ENCODE assay signal across 2 cellular contexts in the genomic region with DNA sequence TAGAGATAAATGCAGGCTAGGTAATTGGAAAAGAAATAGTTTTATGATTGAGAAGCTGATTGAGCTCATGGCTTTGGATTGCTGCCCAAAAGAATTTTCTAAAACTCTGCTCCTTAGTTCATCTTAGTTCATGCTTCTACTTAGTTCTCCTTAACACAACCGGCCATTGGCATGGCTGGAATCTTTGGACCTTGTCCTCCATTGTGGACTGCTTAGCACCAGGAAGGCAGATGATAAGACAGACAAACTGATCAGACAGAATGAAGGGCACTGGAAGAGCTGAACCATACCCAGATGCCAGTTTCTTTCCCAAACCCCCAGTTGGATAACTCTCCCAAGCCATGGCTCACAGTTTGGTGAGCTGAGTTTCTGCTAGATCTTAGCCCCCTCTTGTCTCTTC.
TF ChIP-seq lines count a peak whose summit lies in the region.

No MANE protein-coding gene starts in this region.

TF ChIP-seq in IMR-90, 13 proteins besides CTCF, POLR2A, EP300 and RAD21:
- TF ChIP-seq CEBPB (IDR thresholded peaks at IDR 0.05; ENCODE audit: low read depth, low read length) (no peak), RFX5 (IDR thresholded peaks at IDR 0.05; ENCODE audit: low read depth, low read length) (no peak), SMC3 (IDR thresholded peaks at IDR 0.05; ENCODE audit: low read depth, low read length) (no peak), MAZ (IDR thresholded peaks at IDR 0.05; ENCODE audit: borderline replicate concordance, low read depth, low read length) (no peak), FOS (IDR thresholded peaks at IDR 0.05; ENCODE audit: low read depth, low read length) (no peak), RCOR1 (IDR thresholded peaks at IDR 0.05; ENCODE audit: insufficient replicate concordance, low read length) (no peak), NFE2L2 (IDR thresholded peaks at IDR 0.05; ENCODE audit: low read depth, low read length) (no peak), MXI1 (IDR thresholded peaks at IDR 0.05; ENCODE audit: borderline replicate concordance, low read depth, low read length) (no peak), BHLHE40 (IDR thresholded peaks at IDR 0.05; ENCODE audit: low read depth, low read length) (no peak), MAFK (IDR thresholded peaks at IDR 0.05; ENCODE audit: low read depth, low read length) (no peak), CHD1 (IDR thresholded peaks at IDR 0.05; ENCODE audit: low read depth, low read length) (no peak)
- TF ChIP-seq, protein P1, sequence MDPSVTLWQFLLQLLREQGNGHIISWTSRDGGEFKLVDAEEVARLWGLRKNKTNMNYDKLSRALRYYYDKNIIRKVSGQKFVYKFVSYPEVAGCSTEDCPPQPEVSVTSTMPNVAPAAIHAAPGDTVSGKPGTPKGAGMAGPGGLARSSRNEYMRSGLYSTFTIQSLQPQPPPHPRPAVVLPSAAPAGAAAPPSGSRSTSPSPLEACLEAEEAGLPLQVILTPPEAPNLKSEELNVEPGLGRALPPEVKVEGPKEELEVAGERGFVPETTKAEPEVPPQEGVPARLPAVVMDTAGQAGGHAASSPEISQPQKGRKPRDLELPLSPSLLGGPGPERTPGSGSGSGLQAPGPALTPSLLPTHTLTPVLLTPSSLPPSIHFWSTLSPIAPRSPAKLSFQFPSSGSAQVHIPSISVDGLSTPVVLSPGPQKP (IDR thresholded peaks at IDR 0.05; ENCODE audit: borderline replicate concordance, low read depth, low read length): no peak
- TF ChIP-seq, protein P2, sequence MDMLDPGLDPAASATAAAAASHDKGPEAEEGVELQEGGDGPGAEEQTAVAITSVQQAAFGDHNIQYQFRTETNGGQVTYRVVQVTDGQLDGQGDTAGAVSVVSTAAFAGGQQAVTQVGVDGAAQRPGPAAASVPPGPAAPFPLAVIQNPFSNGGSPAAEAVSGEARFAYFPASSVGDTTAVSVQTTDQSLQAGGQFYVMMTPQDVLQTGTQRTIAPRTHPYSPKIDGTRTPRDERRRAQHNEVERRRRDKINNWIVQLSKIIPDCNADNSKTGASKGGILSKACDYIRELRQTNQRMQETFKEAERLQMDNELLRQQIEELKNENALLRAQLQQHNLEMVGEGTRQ (IDR thresholded peaks at IDR 0.05; ENCODE audit: low read depth, low read length): no peak

TF ChIP-seq in K562, 482 proteins besides CTCF, POLR2A, EP300 and RAD21:
- TF ChIP-seq MAZ (CRISPR knock-in tag; conservative IDR thresholded peaks at IDR 0.05 in 1 of 2, IDR thresholded peaks at IDR 0.05 in 1 of 2): no peak
- no peak for TF ChIP-seq MEIS2 (IDR thresholded peaks at IDR 0.05; ENCODE audit: partially characterized antibody)
- TF ChIP-seq NCOA1 (IDR thresholded peaks at IDR 0.05; ENCODE audit: low read depth): no peak
- no peak for TF ChIP-seq ZNF316 (IDR thresholded peaks at IDR 0.05)
- TF ChIP-seq TCFL5 (CRISPR knock-in tag; conservative IDR thresholded peaks at IDR 0.05): no peak
- TF ChIP-seq HOMEZ (CRISPR knock-in tag; IDR thresholded peaks at IDR 0.05): no peak
- TF ChIP-seq FOXA1 (IDR thresholded peaks at IDR 0.05; ENCODE audit: borderline replicate concordance): no peak
- no peak for TF ChIP-seq AFF4 (CRISPR knock-in tag; IDR thresholded peaks at IDR 0.05)
- TF ChIP-seq HDAC8 (tag; IDR thresholded peaks at IDR 0.05): no peak
- no peak for TF ChIP-seq SIX5 (IDR thresholded peaks at IDR 0.05; ENCODE audit: borderline replicate concordance in 1 of 2, insufficient read depth in 1 of 2, low read depth in 1 of 2, low read length in 2 of 2)
- TF ChIP-seq HNRNPLL (IDR thresholded peaks at IDR 0.05; ENCODE audit: low read depth, low read length, poor library complexity, severe bottlenecking): no peak
- TF ChIP-seq SP2 (IDR thresholded peaks at IDR 0.05; ENCODE audit: extremely low read depth, low read depth, low read length, poor library complexity, severe bottlenecking): no peak
- TF ChIP-seq HLTF (IDR thresholded peaks at IDR 0.05): no peak
- TF ChIP-seq CC2D1A (IDR thresholded peaks at IDR 0.05): no peak
- TF ChIP-seq, protein P3, sequence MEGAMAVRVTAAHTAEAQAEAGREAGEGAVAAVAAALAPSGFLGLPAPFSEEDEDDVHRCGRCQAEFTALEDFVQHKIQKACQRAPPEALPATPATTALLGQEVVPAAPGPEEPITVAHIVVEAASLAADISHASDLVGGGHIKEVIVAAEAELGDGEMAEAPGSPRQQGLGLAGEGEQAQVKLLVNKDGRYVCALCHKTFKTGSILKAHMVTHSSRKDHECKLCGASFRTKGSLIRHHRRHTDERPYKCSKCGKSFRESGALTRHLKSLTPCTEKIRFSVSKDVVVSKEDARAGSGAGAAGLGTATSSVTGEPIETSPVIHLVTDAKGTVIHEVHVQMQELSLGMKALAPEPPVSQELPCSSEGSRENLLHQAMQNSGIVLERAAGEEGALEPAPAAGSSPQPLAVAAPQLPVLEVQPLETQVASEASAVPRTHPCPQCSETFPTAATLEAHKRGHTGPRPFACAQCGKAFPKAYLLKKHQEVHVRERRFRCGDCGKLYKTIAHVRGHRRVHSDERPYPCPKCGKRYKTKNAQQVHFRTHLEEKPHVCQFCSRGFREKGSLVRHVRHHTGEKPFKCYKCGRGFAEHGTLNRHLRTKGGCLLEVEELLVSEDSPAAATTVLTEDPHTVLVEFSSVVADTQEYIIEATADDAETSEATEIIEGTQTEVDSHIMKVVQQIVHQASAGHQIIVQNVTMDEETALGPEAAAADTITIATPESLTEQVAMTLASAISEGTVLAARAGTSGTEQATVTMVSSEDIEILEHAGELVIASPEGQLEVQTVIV (CRISPR knock-in tag; IDR thresholded peaks at IDR 0.05; ENCODE audit: borderline replicate concordance): no peak
- TF ChIP-seq DNMT1 (IDR thresholded peaks at IDR 0.05): no peak
TF ChIP-seq in K562: peak in this region for 0.
